ENCODE assay signal across 31 cellular contexts in genomic region chr7:47447621-47448349, GRCh38.
DNase-seq lines count a peak whose midpoint lies in the region; ATAC-seq, FAIRE-seq and TF ChIP-seq lines count a peak whose summit lies in the region.
"Had no signal": no experiment of that assay in that cellular context is flagged by ENCODE, and none has a peak within 500 bp of the region (broad histone marks: within the 10 kb centered on the region; RNA-seq: fewer than 3 reads in every experiment).

No MANE protein-coding gene starts in this region.

- peaks cover 0 to 2% (median 0%) of the 10 kb centered on the region in 4 donors for H3K36me3 ChIP-seq in liver (ENCODE audit: control insufficient read depth in 4 of 4, insufficient read depth in 3 of 4, low read depth in 1 of 4, low read length in 3 of 4)
- H3K36me3 ChIP-seq in neuronal stem cell (replicated peaks in 1 of 2; ENCODE audit: control insufficient read depth in 2 of 2, insufficient read depth in 2 of 2, low read length in 2 of 2): no peaks in the 10 kb centered on the region
- H3K36me3 ChIP-seq in upper lobe of right lung: no peaks in the 10 kb centered on the region
- H3K36me3 ChIP-seq in small intestine (ENCODE audit: control insufficient read depth in 2 of 2, insufficient read depth in 2 of 2, low read length in 2 of 2): no peaks in the 10 kb centered on the region
- peaks cover 0 to 3% of the 10 kb centered on the region in 2 donors for H3K36me3 ChIP-seq in left lung
- no peaks in the 10 kb centered on the region for H3K36me3 ChIP-seq in suprapubic skin
- H3K36me3 ChIP-seq: breast epithelium, ovary, right atrium auricular region, transverse colon had no signal

- no peak for DNase-seq in activated naive CD8-positive, alpha-beta T cell treated with anti-CD3 and anti-CD28 coated beads, Interleukin-2, amount 10 ng/mL, durations not matched to agents 7 days and 5 days
- DNase-seq in activated naive CD8-positive, alpha-beta T cell treated with anti-CD3 and anti-CD28 coated beads for 36 hours: no peak
- DNase-seq in neuronal stem cell (ENCODE audit: low spot score): no peak
- DNase-seq in upper lobe of right lung: peak; percentile 39
- no peak for DNase-seq in small intestine
- no peak for DNase-seq in left lung
- no peak for DNase-seq in suprapubic skin (ENCODE audit: low spot score in 2 of 2)
- DNase-seq: activated CD4-positive, alpha-beta T cell treated with anti-CD3 and anti-CD28 coated beads for 1 hour; activated CD8-positive, alpha-beta memory T cell treated with anti-CD3 and anti-CD28 coated beads, Interleukin-2, amount 50 U/mL, for 48 hours; activated CD8-positive, alpha-beta T cell treated with anti-CD3 and anti-CD28 coated beads for 36 hours; activated naive CD4-positive, alpha-beta T cell treated with anti-CD3 and anti-CD28 coated beads for 36 hours; amniotic stem cell; C1 segment of cervical spinal cord; COR-L47; H7; hypothalamus; mesendoderm; MV-4-11; naive thymus-derived CD8-positive, alpha-beta T cell; NCI-H774; ovary; SHP77 treated with DMSO at 0.1 percent for 48 hours; transverse colon had no signal

- H3K4me1 ChIP-seq in liver (ENCODE audit: control insufficient read depth in 4 of 4, insufficient read depth in 4 of 4, low read length in 3 of 4) (peaks cover 8 to 73% (median 60%) of the 10 kb centered on the region in 4 donors), neuronal stem cell (ENCODE audit: control insufficient read depth in 2 of 2, insufficient read depth in 1 of 2, low read depth in 1 of 2, low read length in 2 of 2) (peaks cover 5 to 16% of the 10 kb centered on the region in 2 donors), upper lobe of right lung (peaks cover 45% of the 10 kb centered on the region), small intestine (ENCODE audit: control insufficient read depth in 2 of 2, insufficient read depth in 1 of 2, low read depth in 1 of 2, low read length in 1 of 2) (peaks cover 5 to 14% of the 10 kb centered on the region in 2 donors), left lung (peaks cover 3 to 37% of the 10 kb centered on the region in 2 donors), suprapubic skin (peaks cover 6% of the 10 kb centered on the region)

- TF ChIP-seq RAD21 in liver (IDR thresholded peaks at IDR 0.05): no peak

- H3K27ac ChIP-seq in liver (ENCODE audit: low read depth in 1 of 2, low read length in 2 of 2): peak overlapping the region; percentile 68 to 94
- H3K27ac ChIP-seq in neuronal stem cell (replicated peaks; ENCODE audit: low read length): no peak overlapping the region
- no peak overlapping the region for H3K27ac ChIP-seq in upper lobe of right lung
- peak overlapping the region in 1 of 2 donors; percentile 8 for H3K27ac ChIP-seq in small intestine (ENCODE audit: low read depth in 1 of 2, low read length in 1 of 2)
- no peak overlapping the region for H3K27ac ChIP-seq in left lung
- H3K27ac ChIP-seq in suprapubic skin: no peak overlapping the region
- H3K27ac ChIP-seq: 22Rv1, breast epithelium, ovary, right atrium auricular region had no signal

- peak overlapping the region; percentile 43 for H3K23ac ChIP-seq in neuronal stem cell (ENCODE audit: low read depth, low read length, poor library complexity)

- no peak for TF ChIP-seq POLR2A in suprapubic skin (IDR thresholded peaks at IDR 0.05)

- no peak overlapping the region for H3K9ac ChIP-seq in liver (ENCODE audit: low read depth in 1 of 2, low read length in 2 of 2)
- H3K9ac ChIP-seq in neuronal stem cell (ENCODE audit: low read depth, low read length, poor library complexity): peak overlapping the region; percentile 30

- no peak overlapping the region for H3K4me3 Mint-ChIP-seq in activated naive CD8-positive, alpha-beta T cell treated with anti-CD3 and anti-CD28 coated beads, Interleukin-2, amount 10 ng/mL, durations not matched to agents 7 days and 5 days
- H3K4me3 Mint-ChIP-seq in activated naive CD8-positive, alpha-beta T cell treated with anti-CD3 and anti-CD28 coated beads for 36 hours: no peak overlapping the region
- H3K4me3 Mint-ChIP-seq: activated CD8-positive, alpha-beta T cell treated with anti-CD3 and anti-CD28 coated beads for 36 hours; activated naive CD4-positive, alpha-beta T cell treated with anti-CD3 and anti-CD28 coated beads for 36 hours; activated T-helper 1 cell treated with anti-CD3 and anti-CD28 coated beads, Interleukin-12 subunit alpha, Interleukin-12 subunit beta, Interleukin-2, Interleukin-4 antibody, amounts not matched to agents 30 ng/mL and 10 ng/mL and 1 ng/mL, durations not matched to agents 14 hours and 24 hours and 36 hours; naive thymus-derived CD8-positive, alpha-beta T cell; T-helper 2 cell treated with Interferon-gamma antibody and Interleukin-4, amounts not matched to agents 5 μg/mL and 100 μg/mL, for 36 hours had no signal

- H2AK5ac ChIP-seq in neuronal stem cell (ENCODE audit: low read depth, low read length): peak overlapping the region; percentile 63

- no peaks in the 10 kb centered on the region for H3K4me1 Mint-ChIP-seq in activated naive CD8-positive, alpha-beta T cell treated with anti-CD3 and anti-CD28 coated beads, Interleukin-2, amount 10 ng/mL, durations not matched to agents 7 days and 5 days
- no peaks in the 10 kb centered on the region for H3K4me1 Mint-ChIP-seq in activated naive CD8-positive, alpha-beta T cell treated with anti-CD3 and anti-CD28 coated beads for 36 hours
- H3K4me1 Mint-ChIP-seq: naive thymus-derived CD8-positive, alpha-beta T cell had no signal

- H3K27me3 Mint-ChIP-seq in activated naive CD8-positive, alpha-beta T cell treated with anti-CD3 and anti-CD28 coated beads, Interleukin-2, amount 10 ng/mL, durations not matched to agents 7 days and 5 days: peaks cover 2% of the 10 kb centered on the region
- H3K27me3 Mint-ChIP-seq in activated naive CD8-positive, alpha-beta T cell treated with anti-CD3 and anti-CD28 coated beads for 36 hours: no peaks in the 10 kb centered on the region

- intact Hi-C loops in upper lobe of right lung (cut with DNase I) (loop anchor here (10.0 kb wide), 1 partner anchor 367 kb away; no protein-coding TSS in a partner anchor), left lung (cut with DNase I) (no loop called here)

- no peak overlapping the region for H2BK15ac ChIP-seq in neuronal stem cell (ENCODE audit: low read length)

- TF ChIP-seq CTCF in liver (IDR thresholded peaks at IDR 0.05; ENCODE audit: low read depth, low read length, missing input control) (no peak), upper lobe of right lung (IDR thresholded peaks at IDR 0.05) (no peak), left lung (IDR thresholded peaks at IDR 0.05) (no peak), suprapubic skin (IDR thresholded peaks at IDR 0.05) (no peak)

- H3K79me1 ChIP-seq in neuronal stem cell (ENCODE audit: low read depth, low read length): peaks cover 12% of the 10 kb centered on the region

- H3K4ac ChIP-seq in neuronal stem cell (ENCODE audit: low read length): no peak overlapping the region

- H2AFZ ChIP-seq in neuronal stem cell (ENCODE audit: low read length): no peak overlapping the region

- no peak overlapping the region for H4K8ac ChIP-seq in neuronal stem cell (ENCODE audit: low read depth, low read length)

- H3K9me3 ChIP-seq in liver (ENCODE audit: control insufficient read depth in 4 of 4, low read length in 3 of 4) (no peaks in the 10 kb centered on the region), neuronal stem cell (replicated peaks in 1 of 2; ENCODE audit: control insufficient read depth in 2 of 2, insufficient read depth in 1 of 2, low read depth in 1 of 2, low read length in 2 of 2) (no peaks in the 10 kb centered on the region), upper lobe of right lung (no peaks in the 10 kb centered on the region), small intestine (ENCODE audit: control insufficient read depth, low read depth) (no peaks in the 10 kb centered on the region), left lung (no peaks in the 10 kb centered on the region), suprapubic skin (no peaks in the 10 kb centered on the region)
- H3K9me3 ChIP-seq: breast epithelium, ovary, right atrium auricular region, transverse colon had no signal

- no peak overlapping the region for H4K91ac ChIP-seq in neuronal stem cell (ENCODE audit: low read depth, low read length, poor library complexity)

- 97% methylated on average over 12 of the region's 12 CpGs for WGBS in liver
- WGBS in neuronal stem cell (ENCODE audit: extremely low coverage in 2 of 2, insufficient read length in 2 of 2, insufficient replicate concordance in 1 of 2), 2 donors: no CpG with 5 or more reads among the region's 12 CpGs
- WGBS in small intestine, 3 donors: 87 to 94% (median 90%) methylated on average over 12 of the region's 12 CpGs
- WGBS in suprapubic skin: 94% methylated on average over 12 of the region's 12 CpGs

- POLR2A ChIA-PET in activated naive CD8-positive, alpha-beta T cell treated with anti-CD3 and anti-CD28 coated beads, Interleukin-2, amount 10 ng/mL, durations not matched to agents 7 days and 5 days (lab: Charles Lee): no interaction called here

- H3K36me3 Mint-ChIP-seq in activated naive CD8-positive, alpha-beta T cell treated with anti-CD3 and anti-CD28 coated beads, Interleukin-2, amount 10 ng/mL, durations not matched to agents 7 days and 5 days: no peaks in the 10 kb centered on the region
- H3K36me3 Mint-ChIP-seq in activated naive CD8-positive, alpha-beta T cell treated with anti-CD3 and anti-CD28 coated beads for 36 hours: no peaks in the 10 kb centered on the region
- H3K36me3 Mint-ChIP-seq: naive thymus-derived CD8-positive, alpha-beta T cell had no signal

- H3K4me2 ChIP-seq in neuronal stem cell (ENCODE audit: insufficient read depth, low read length, poor library complexity, severe bottlenecking): no peak overlapping the region

- H2BK120ac ChIP-seq in neuronal stem cell (ENCODE audit: low read depth, low read length): no peak overlapping the region

- no peaks in the 10 kb centered on the region for H3K9me3 Mint-ChIP-seq in activated naive CD8-positive, alpha-beta T cell treated with anti-CD3 and anti-CD28 coated beads, Interleukin-2, amount 10 ng/mL, durations not matched to agents 7 days and 5 days
- H3K9me3 Mint-ChIP-seq in activated naive CD8-positive, alpha-beta T cell treated with anti-CD3 and anti-CD28 coated beads for 36 hours: no peaks in the 10 kb centered on the region
- H3K9me3 Mint-ChIP-seq: activated CD8-positive, alpha-beta T cell treated with anti-CD3 and anti-CD28 coated beads for 36 hours; activated naive CD4-positive, alpha-beta T cell treated with anti-CD3 and anti-CD28 coated beads for 36 hours; activated T-helper 1 cell treated with anti-CD3 and anti-CD28 coated beads, Interleukin-12 subunit alpha, Interleukin-12 subunit beta, Interleukin-2, Interleukin-4 antibody, amounts not matched to agents 30 ng/mL and 10 ng/mL and 1 ng/mL, durations not matched to agents 14 hours and 24 hours and 36 hours; naive thymus-derived CD8-positive, alpha-beta T cell; T-helper 2 cell treated with Interferon-gamma antibody and Interleukin-4, amounts not matched to agents 5 μg/mL and 100 μg/mL, for 36 hours had no signal

- no peak overlapping the region for H3K4me3 ChIP-seq in liver (ENCODE audit: low read depth in 1 of 3, low read length in 3 of 3)
- no peak overlapping the region for H3K4me3 ChIP-seq in neuronal stem cell (ENCODE audit: low read length in 2 of 2)
- no peak overlapping the region for H3K4me3 ChIP-seq in upper lobe of right lung
- no peak overlapping the region for H3K4me3 ChIP-seq in small intestine (ENCODE audit: low read depth in 1 of 2, low read length in 2 of 2)
- H3K4me3 ChIP-seq in left lung: no peak overlapping the region
- H3K4me3 ChIP-seq in suprapubic skin: no peak overlapping the region
- H3K4me3 ChIP-seq: breast epithelium, ovary, right atrium auricular region, transverse colon had no signal

- H3K27me3 ChIP-seq in liver (ENCODE audit: control insufficient read depth in 4 of 4, insufficient read depth in 4 of 4, low read length in 3 of 4) (no peaks in the 10 kb centered on the region), neuronal stem cell (ENCODE audit: control insufficient read depth in 3 of 3, insufficient read depth in 3 of 3, low read depth in 1 of 3, low read length in 3 of 3) (no peaks in the 10 kb centered on the region), upper lobe of right lung (no peaks in the 10 kb centered on the region), small intestine (ENCODE audit: control insufficient read depth in 2 of 2, insufficient read depth in 2 of 2, low read length in 2 of 2) (no peaks in the 10 kb centered on the region), left lung (no peaks in the 10 kb centered on the region), suprapubic skin (no peaks in the 10 kb centered on the region)
- H3K27me3 ChIP-seq: breast epithelium, ovary, right atrium auricular region, transverse colon had no signal

- no peak overlapping the region for H2BK12ac ChIP-seq in neuronal stem cell (ENCODE audit: low read length)

- H3K14ac ChIP-seq in neuronal stem cell (ENCODE audit: low read length): no peak overlapping the region

- H3K18ac ChIP-seq in neuronal stem cell (ENCODE audit: low read length): peak overlapping the region; percentile 49

- H3K27ac Mint-ChIP-seq in activated naive CD8-positive, alpha-beta T cell treated with anti-CD3 and anti-CD28 coated beads, Interleukin-2, amount 10 ng/mL, durations not matched to agents 7 days and 5 days: peak overlapping the region; percentile 8
- no peak overlapping the region for H3K27ac Mint-ChIP-seq in activated naive CD8-positive, alpha-beta T cell treated with anti-CD3 and anti-CD28 coated beads for 36 hours
- H3K27ac Mint-ChIP-seq: activated CD8-positive, alpha-beta T cell treated with anti-CD3 and anti-CD28 coated beads for 36 hours; activated naive CD4-positive, alpha-beta T cell treated with anti-CD3 and anti-CD28 coated beads for 36 hours; activated T-helper 1 cell treated with anti-CD3 and anti-CD28 coated beads, Interleukin-12 subunit alpha, Interleukin-12 subunit beta, Interleukin-2, Interleukin-4 antibody, amounts not matched to agents 30 ng/mL and 10 ng/mL and 1 ng/mL, durations not matched to agents 14 hours and 24 hours and 36 hours; naive thymus-derived CD8-positive, alpha-beta T cell; T-helper 2 cell treated with Interferon-gamma antibody and Interleukin-4, amounts not matched to agents 5 μg/mL and 100 μg/mL, for 36 hours had no signal

- no peak overlapping the region for H2BK5ac ChIP-seq in neuronal stem cell (ENCODE audit: low read length)

- no peak for TF ChIP-seq EP300 in suprapubic skin (IDR thresholded peaks at IDR 0.05)

- FAIRE-seq in small intestine (lab: Jason Lieb, UNC): no peak
- FAIRE-seq: endothelial cell of umbilical vein, RCC 7860 had no signal

- ATAC-seq in activated naive CD8-positive, alpha-beta T cell treated with anti-CD3 and anti-CD28 coated beads, Interleukin-2, amount 10 ng/mL, durations not matched to agents 7 days and 5 days (ENCODE audit: low read depth): no peak
- no peak for ATAC-seq in upper lobe of right lung
- no peak for ATAC-seq in left lung
- ATAC-seq: activated CD8-positive, alpha-beta T cell treated with anti-CD3 and anti-CD28 coated beads for 36 hours; naive thymus-derived CD8-positive, alpha-beta T cell had no signal

Comparison
In these comparisons a context has a peak if more than half of its experiments do, and no peak if none do; other contexts are left out.
1. H3K27ac ChIP-seq: peak in liver (2 of 2); none in neuronal stem cell (single experiment), upper lobe of right lung (single experiment), left lung (0 of 2) and suprapubic skin (single experiment).